In the genomic region with DNA sequence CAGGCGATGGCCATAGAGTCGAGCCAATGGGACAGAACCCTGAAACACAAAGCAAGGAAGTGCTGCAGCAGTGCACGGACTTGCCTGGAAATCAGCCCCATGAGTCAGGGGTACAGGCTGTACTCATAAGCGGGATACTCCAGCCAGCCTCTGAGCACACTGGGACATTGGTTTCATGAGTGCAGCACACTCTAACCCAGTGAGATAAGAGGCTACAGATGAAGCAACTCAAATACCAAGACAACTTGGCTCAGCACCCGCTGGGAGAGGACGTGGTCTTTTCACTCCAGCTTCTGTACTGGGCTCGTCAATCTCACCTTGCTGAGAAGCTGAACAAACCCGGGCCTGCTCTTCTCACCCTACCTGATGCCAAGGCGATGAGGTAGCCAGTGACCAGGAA, we compare ENCODE assay signal across 18 cellular contexts.
DNase-seq lines count a peak whose midpoint lies in the region; ATAC-seq and TF ChIP-seq lines count a peak whose summit lies in the region.
"Had no signal": no experiment of that assay in that cellular context is flagged by ENCODE, and none has a peak within 500 bp of the region (broad histone marks: within the 10 kb centered on the region; RNA-seq: fewer than 3 reads in every experiment).

No MANE protein-coding gene starts in this region.

- ATAC-seq in GM18861 (IDR thresholded peaks at IDR 0.05; ENCODE audit: unreplicated experiment), result no peak
- ATAC-seq: activated T-cell treated with anti-CD3 and anti-CD28 coated beads, Interleukin-2, amount 50 U/mL, for 72 hours; stimulated activated naive CD8-positive, alpha-beta T cell treated with anti-CD3 and anti-CD28 coated beads, Interleukin-15, amount 100 ng/mL, for 72 hours; T-helper 17 cell had no signal

- H3K4me2 ChIP-seq in neural progenitor cell, result no peak overlapping the region

- H2AFZ ChIP-seq in neural progenitor cell (replicated peaks), result no peak overlapping the region

- H3K36me3 Mint-ChIP-seq in neural progenitor cell, result peaks cover 2% of the 10 kb centered on the region
- H3K36me3 Mint-ChIP-seq: mesothelial cell of epicardium had no signal

- peaks cover 16% of the 10 kb centered on the region for H3K9me3 Mint-ChIP-seq in neural progenitor cell
- H3K9me3 Mint-ChIP-seq: CD4-positive, alpha-beta T cell; stimulated activated naive CD8-positive, alpha-beta T cell treated with anti-CD3 and anti-CD28 coated beads, Interleukin-15, amount 100 ng/mL, for 72 hours had no signal

- H3K9me3 ChIP-seq in neural progenitor cell (ENCODE audit: low read depth) (no peaks in the 10 kb centered on the region), MG63 (no peaks in the 10 kb centered on the region)

- no peaks in the 10 kb centered on the region for H4K20me1 ChIP-seq in neural progenitor cell (ENCODE audit: low read depth)

- H3K27me3 ChIP-seq in neural progenitor cell (no peaks in the 10 kb centered on the region), MG63 (no peaks in the 10 kb centered on the region)

- H3K9ac ChIP-seq in neural progenitor cell, result no peak overlapping the region

- H3K36me3 ChIP-seq in neural progenitor cell, result no peaks in the 10 kb centered on the region
- H3K36me3 ChIP-seq in MG63, result no peaks in the 10 kb centered on the region

- H3K4me1 ChIP-seq in neural progenitor cell, result peaks cover 24% of the 10 kb centered on the region

- peaks cover 34% of the 10 kb centered on the region for H3K4me1 Mint-ChIP-seq in neural progenitor cell
- H3K4me1 Mint-ChIP-seq: activated CD4-positive, alpha-beta T cell treated with anti-CD3 and anti-CD28 coated beads, Interleukin-2, amount 10 ng/mL, durations not matched to agents 24 days and 14 days; stimulated activated naive CD8-positive, alpha-beta T cell treated with anti-CD3 and anti-CD28 coated beads, Interleukin-15, amount 100 ng/mL, for 72 hours had no signal

- peak overlapping the region; percentile 25 for H3K27ac Mint-ChIP-seq in neural progenitor cell
- H3K27ac Mint-ChIP-seq: activated CD4-positive, alpha-beta T cell treated with anti-CD3 and anti-CD28 coated beads, Interleukin-2, amount 10 ng/mL, durations not matched to agents 24 days and 14 days; activated T-cell treated with anti-CD3 and anti-CD28 coated beads, Interleukin-2, amount 50 U/mL, for 72 hours; CD4-positive, alpha-beta T cell; mesothelial cell of epicardium; stimulated activated naive CD8-positive, alpha-beta T cell treated with anti-CD3 and anti-CD28 coated beads, Interleukin-15, amount 100 ng/mL, for 72 hours; T-helper 17 cell had no signal

- no peaks in the 10 kb centered on the region for H3F3A ChIP-seq in neural progenitor cell (ENCODE audit: low read depth)

- TF ChIP-seq CTCF in foreskin fibroblast (IDR thresholded peaks at IDR 0.05; ENCODE audit: low read depth, low read length) (no peak), neural progenitor cell (IDR thresholded peaks at IDR 0.05) (no peak)

- peak; percentile 33 for DNase-seq in astrocyte of the hippocampus (ENCODE audit: low read depth, low spot score)
- DNase-seq in foreskin fibroblast, result peak; percentile 79 to 83
- DNase-seq in neural progenitor cell (ENCODE audit: low spot score), result no peak
- peak; percentile 74 for DNase-seq in ureter (ENCODE audit: low spot score)
- no peak for DNase-seq in central memory CD4-positive, alpha-beta T cell
- DNase-seq in MG63, result no peak
- no peak for DNase-seq in MV-4-11 (lab: John Stamatoyannopoulos, UW)
- DNase-seq: activated CD4-positive, alpha-beta T cell treated with anti-CD3 and anti-CD28 coated beads, Interleukin-2, amount 10 ng/mL, durations not matched to agents 24 days and 14 days; activated T-cell treated with anti-CD3 and anti-CD28 coated beads, Interleukin-2, amount 50 U/mL, for 72 hours; anterior cingulate cortex; CD4-positive, alpha-beta T cell; GDM1; NCI-H1092; NCI-H2227 treated with DMSO at 0.1 percent for 48 hours; stimulated activated naive CD8-positive, alpha-beta T cell treated with anti-CD3 and anti-CD28 coated beads, Interleukin-15, amount 100 ng/mL, for 72 hours; T-helper 17 cell had no signal

- H3K27me3 Mint-ChIP-seq in neural progenitor cell (ENCODE audit: insufficient read depth, low read depth), result peaks cover 18% of the 10 kb centered on the region
- H3K27me3 Mint-ChIP-seq: CD4-positive, alpha-beta T cell had no signal

- H3K4me3 ChIP-seq in foreskin fibroblast (ENCODE audit: low read depth in 1 of 2, low read length in 2 of 2) (no peak overlapping the region), neural progenitor cell (no peak overlapping the region), MG63 (no peak overlapping the region)

- H3K79me2 ChIP-seq in neural progenitor cell (ENCODE audit: low read depth), result no peaks in the 10 kb centered on the region

- H3K4me3 Mint-ChIP-seq in neural progenitor cell, result no peak overlapping the region
- H3K4me3 Mint-ChIP-seq: activated CD4-positive, alpha-beta T cell treated with anti-CD3 and anti-CD28 coated beads, Interleukin-2, amount 10 ng/mL, durations not matched to agents 24 days and 14 days; activated T-cell treated with anti-CD3 and anti-CD28 coated beads, Interleukin-2, amount 50 U/mL, for 72 hours; CD4-positive, alpha-beta T cell; mesothelial cell of epicardium; stimulated activated naive CD8-positive, alpha-beta T cell treated with anti-CD3 and anti-CD28 coated beads, Interleukin-15, amount 100 ng/mL, for 72 hours; T-helper 17 cell had no signal

- no peak overlapping the region for H3K27ac ChIP-seq in neural progenitor cell

Comparison
In these comparisons a context has a peak if more than half of its experiments do, and no peak if none do; other contexts are left out.
1. DNase-seq: peak in astrocyte of the hippocampus (single experiment), foreskin fibroblast (2 of 2) and ureter (single experiment); none in neural progenitor cell (single experiment), central memory CD4-positive, alpha-beta T cell (single experiment), MG63 (single experiment) and MV-4-11 (single experiment).